ENCODE assay signal across 14 cellular contexts in genomic region chr22:37154925-37155712, GRCh38. TPM values are rescaled to one million over a fixed set of nuclear protein-coding genes. Genes with fewer than 3 reads are reported as not detected.
DNase-seq lines count a peak whose midpoint lies in the region; ATAC-seq, FAIRE-seq and TF ChIP-seq lines count a peak whose summit lies in the region.
"Had no signal": no experiment of that assay in that cellular context is flagged by ENCODE, and none has a peak within 500 bp of the region (broad histone marks: within the 10 kb centered on the region; RNA-seq: fewer than 3 reads in every experiment).

No MANE protein-coding gene starts in this region.

- peak overlapping the region; percentile 54 for H4K91ac ChIP-seq in H1 (replicated peaks; ENCODE audit: insufficient read length, low read length)

- H3K4me1 ChIP-seq in H1 (replicated peaks in 1 of 4; ENCODE audit: control insufficient read depth in 3 of 4, insufficient read depth in 4 of 4, low read length in 3 of 4) (no peaks in the 10 kb centered on the region; a peak in 2 of 7 replicates), suprapubic skin (no peaks in the 10 kb centered on the region)

- 74% methylated on average over 7 of the region's 7 CpGs; no CpG with 5 or more reads in 1 of the 2 experiments for WGBS in H1 (ENCODE audit: extremely low coverage in 1 of 2, insufficient coverage in 1 of 2, insufficient read length in 1 of 2, insufficient replicate concordance in 2 of 2, low coverage in 1 of 2, low lambda C conversion rate in 2 of 2, missing lambda C conversion rate in 1 of 2), 2 experiments
- WGBS in suprapubic skin, result 77% methylated on average over 7 of the region's 7 CpGs

- peaks cover 11% of the 10 kb centered on the region for H3K36me3 Mint-ChIP-seq in HFFc6 (ENCODE audit: low read depth)

- POLR2A ChIA-PET in H1 (lab: Charles Lee; ENCODE audit: partially characterized antibody), result no interaction called here

- H2BK15ac ChIP-seq in H1 (ENCODE audit: low read length), result no peak overlapping the region

- no peak for TF ChIP-seq POLR2A in H1 (IDR thresholded peaks at IDR 0.05; ENCODE audit: control extremely low read depth in 1 of 2, low read depth in 2 of 2, low read length in 2 of 2)
- TF ChIP-seq POLR2A in suprapubic skin (IDR thresholded peaks at IDR 0.05), result no peak

- H3K36me3 ChIP-seq in H1 (ENCODE audit: control insufficient read depth in 2 of 4, insufficient read depth in 4 of 4, low read length in 3 of 4), result no peaks in the 10 kb centered on the region
- no peaks in the 10 kb centered on the region for H3K36me3 ChIP-seq in suprapubic skin

- no peak overlapping the region for H2BK12ac ChIP-seq in H1 (ENCODE audit: low read depth, low read length)

- no peak overlapping the region for H2AK5ac ChIP-seq in H1 (ENCODE audit: low read depth, low read length)

- peaks cover 21% of the 10 kb centered on the region for H3K4me1 Mint-ChIP-seq in HFFc6 (ENCODE audit: low read depth)

- no peak overlapping the region for H2BK120ac ChIP-seq in H1 (replicated peaks; ENCODE audit: low read depth, low read length)

- CTCF ChIA-PET in H1 (lab: Charles Lee; ENCODE audit: partially characterized antibody), result interaction anchor here (0.5 to 0.9 kb wide), 2 partner anchors 68 to 291 kb away, joined by 3 to 4 read pairs; no protein-coding TSS in a partner anchor

- DNase-seq in stimulated activated CD4-positive, alpha-beta T cell treated with anti-CD3 and anti-CD28 coated beads, Interleukin-15, amount 100 ng/mL, for 24 hours, result peak; percentile 50
- DNase-seq in stimulated activated CD4-positive, alpha-beta T cell treated with anti-CD3 and anti-CD28 coated beads, Interleukin-2, amount 100 ng/mL, for 24 hours, result no peak
- DNase-seq in NCI-H226 (peak; percentile 7), H1 (ENCODE audit: low read depth in 1 of 2, low spot score in 2 of 2) (no peak), suprapubic skin (ENCODE audit: low spot score in 2 of 2) (no peak), HFFc6 (no peak)
- DNase-seq: IMR-90, NCI-H187, NCI-H748 treated with DMSO at 0.1 percent for 48 hours had no signal

- no peaks in the 10 kb centered on the region for H3K9me3 ChIP-seq in H1 (ENCODE audit: insufficient read depth in 2 of 2, low read depth in 1 of 2, low read length in 1 of 2)
- no peaks in the 10 kb centered on the region for H3K9me3 ChIP-seq in suprapubic skin

- TF ChIP-seq EP300 in H1 (IDR thresholded peaks at IDR 0.05; ENCODE audit: borderline replicate concordance in 1 of 2, low read depth in 2 of 2, low read length in 2 of 2) (no peak), suprapubic skin (IDR thresholded peaks at IDR 0.05) (no peak)

- H3K14ac ChIP-seq in H1 (ENCODE audit: insufficient read length), result no peak overlapping the region

- H3K27me3 Mint-ChIP-seq in HFFc6 (ENCODE audit: insufficient read depth), result peaks cover 22% of the 10 kb centered on the region

- H3K23me2 ChIP-seq in H1 (ENCODE audit: low read depth, low read length), result no peaks in the 10 kb centered on the region

- H3K18ac ChIP-seq in H1 (ENCODE audit: extremely low read depth, low read length), result no peak overlapping the region

- H3K4me2 ChIP-seq in H1 (ENCODE audit: insufficient read depth in 1 of 2, low read depth in 2 of 2, low read length in 2 of 2), result no peak overlapping the region
- H3K4me2 ChIP-seq: GM23338 had no signal

- TF ChIP-seq CTCF in H1 (IDR thresholded peaks at IDR 0.05; ENCODE audit: control extremely low read depth in 1 of 3, insufficient read depth in 1 of 3, low read depth in 1 of 3, low read length in 3 of 3) (no peak), suprapubic skin (IDR thresholded peaks at IDR 0.05) (no peak), HFFc6 (IDR thresholded peaks at IDR 0.05) (no peak)

- H3K23ac ChIP-seq in H1 (ENCODE audit: insufficient read length), result no peak overlapping the region

- no peak for ATAC-seq in GM18870 (IDR thresholded peaks at IDR 0.05; ENCODE audit: unreplicated experiment)
- ATAC-seq in HG02938 (IDR thresholded peaks at IDR 0.05; ENCODE audit: unreplicated experiment), result no peak
- ATAC-seq: GM23338 had no signal

- no peak for TF ChIP-seq RAD21 in H1 (IDR thresholded peaks at IDR 0.05 in 1 of 2, conservative IDR thresholded peaks at IDR 0.05 in 1 of 2; ENCODE audit: low read depth in 2 of 2, low read length in 2 of 2)

- no peak overlapping the region for H4K8ac ChIP-seq in H1 (ENCODE audit: extremely low read depth, insufficient read depth, low read length)

- H3K79me2 ChIP-seq in H1 (ENCODE audit: control insufficient read depth in 1 of 2, insufficient read depth in 2 of 2, low read length in 2 of 2), result no peaks in the 10 kb centered on the region

- H3K9me3 Mint-ChIP-seq in HFFc6, result peaks cover 21% of the 10 kb centered on the region

- H2AFZ ChIP-seq in H1 (ENCODE audit: low read length), result no peak overlapping the region
- H2AFZ ChIP-seq: GM23338 had no signal

- H4K5ac ChIP-seq in H1 (ENCODE audit: insufficient read length, low read depth, low read length), result no peak overlapping the region

- H3K27ac Mint-ChIP-seq in HFFc6, result no peak overlapping the region
- H3K27ac Mint-ChIP-seq: B cell, GM23338 had no signal

- H2BK5ac ChIP-seq in H1 (ENCODE audit: low read depth, low read length), result no peak overlapping the region

- no peaks in the 10 kb centered on the region for H3K27me3 ChIP-seq in H1 (replicated peaks in 1 of 4; ENCODE audit: control insufficient read depth in 3 of 4, extremely low read depth in 1 of 4, insufficient read depth in 3 of 4, low read length in 3 of 4)
- peaks cover 9% of the 10 kb centered on the region for H3K27me3 ChIP-seq in suprapubic skin

- H3K27ac ChIP-seq in H1 (ENCODE audit: low read depth, low read length), result no peak overlapping the region
- no peak overlapping the region for H3K27ac ChIP-seq in suprapubic skin

- no peak overlapping the region for H3K4me3 Mint-ChIP-seq in HFFc6
- H3K4me3 Mint-ChIP-seq: B cell, GM23338 had no signal

- no peak overlapping the region for H3K56ac ChIP-seq in H1 (replicated peaks; ENCODE audit: insufficient read length, low read depth, low read length)

- H3K4me3 ChIP-seq in H1 (ENCODE audit: extremely low read depth in 1 of 4, insufficient read depth in 2 of 4, low read depth in 3 of 4, low read length in 4 of 4) (no peak overlapping the region), suprapubic skin (no peak overlapping the region)
- H3K4me3 ChIP-seq: GM23338 had no signal

- no peak overlapping the region for H3K4ac ChIP-seq in H1 (replicated peaks; ENCODE audit: insufficient read length, low read depth, low read length)

- H2BK20ac ChIP-seq in H1 (ENCODE audit: low read length), result no peak overlapping the region

- H4K20me1 ChIP-seq in H1 (replicated peaks in 1 of 2; ENCODE audit: control insufficient read depth in 1 of 2, insufficient read depth in 2 of 2, low read length in 2 of 2), result no peaks in the 10 kb centered on the region

- no peaks in the 10 kb centered on the region for H3K79me1 ChIP-seq in H1 (ENCODE audit: low read depth, low read length)

- no peak overlapping the region for H3K9ac ChIP-seq in H1 (replicated peaks in 1 of 4; ENCODE audit: extremely low read depth in 1 of 4, low read depth in 3 of 4, low read length in 3 of 4)

- FAIRE-seq in H1 (lab: Jason Lieb, UNC), result no peak

RNA-seq across cellular contexts. Expression of gene IL2RB, which starts 5.4 kb away (rescaled TPM):
- total RNA-seq in H1 (2021; fragmentation: NEBNext Ultra II Directional; extraction: Animal tissue kit (Norgen Biotek cat#: 25700)), result 0.67 and 1.3 TPM in 2 replicates
- polyA plus RNA-seq in H1 (2011; rRNA removed), result 0.67 and 1.1 TPM in 2 replicates
- 0.48 TPM for polyA plus RNA-seq in H1 (2011; cell fraction: cytosol; rRNA removed)
- 0.96 TPM for polyA plus RNA-seq in H1 (2011; cell fraction: nucleus; rRNA removed)
- 0.55 to 0.76 TPM (median 0.72 TPM) in 4 replicates for polyA plus RNA-seq in H1 (2012, experiment 1 of 2)
- polyA plus RNA-seq in H1 (2012, experiment 2 of 2), result 0.80 TPM
- 1.6 TPM for polyA plus RNA-seq in H1 (2013, experiment 1 of 2)
- 1.6 TPM for polyA plus RNA-seq in H1 (2013, experiment 2 of 2)
- 0.85 and 1.0 TPM in 2 replicates for polyA minus RNA-seq in H1 (2011; rRNA and poly(A)+ RNA removed)
- 1.0 TPM for polyA minus RNA-seq in H1 (2011; cell fraction: cytosol; rRNA and poly(A)+ RNA removed)
- polyA minus RNA-seq in H1 (2011; cell fraction: nucleus; rRNA and poly(A)+ RNA removed), result 0.60 TPM
- total RNA-seq in suprapubic skin, result 10 to 100 TPM in 3 of 4 donors, 1 to 10 TPM in 1; 8.9 to 29.7 (median 12.4) TPM
- not detected for total RNA-seq in HFFc6 (2021; fragmentation: NEBNext Ultra II Directional; extraction: Animal tissue kit (Norgen Biotek cat#: 25700))
- total RNA-seq: IMR-90 had no signal

RNA-seq across cellular contexts. Expression of gene C1QTNF6, which starts 32.9 kb away (rescaled TPM):
- total RNA-seq in H1 (2021; fragmentation: NEBNext Ultra II Directional; extraction: Animal tissue kit (Norgen Biotek cat#: 25700)), result 3.1 and 4.6 TPM in 2 replicates
- 5.9 and 6.5 TPM in 2 replicates for polyA plus RNA-seq in H1 (2011; rRNA removed)
- 5.7 TPM for polyA plus RNA-seq in H1 (2011; cell fraction: cytosol; rRNA removed)
- 17.9 TPM for polyA plus RNA-seq in H1 (2011; cell fraction: nucleus; rRNA removed)
- polyA plus RNA-seq in H1 (2012, experiment 1 of 2), result 4.9 to 6.3 TPM (median 5.5 TPM) in 4 replicates
- 2.6 TPM for polyA plus RNA-seq in H1 (2012, experiment 2 of 2)
- polyA plus RNA-seq in H1 (2013, experiment 1 of 2), result 5.6 TPM
- polyA plus RNA-seq in H1 (2013, experiment 2 of 2), result 6.5 TPM
- 5.3 and 5.7 TPM in 2 replicates for polyA minus RNA-seq in H1 (2011; rRNA and poly(A)+ RNA removed)
- polyA minus RNA-seq in H1 (2011; cell fraction: cytosol; rRNA and poly(A)+ RNA removed), result 2.9 TPM
- polyA minus RNA-seq in H1 (2011; cell fraction: nucleus; rRNA and poly(A)+ RNA removed), result 11.6 TPM
- 1 to 10 TPM; 1.2 to 8.4 (median 2.7) TPM for total RNA-seq in suprapubic skin
- 1 to 10 TPM; 3.3 to 5.0 (median 4.0) TPM for total RNA-seq in HFFc6 (2021; fragmentation: NEBNext Ultra II Directional; extraction: Animal tissue kit (Norgen Biotek cat#: 25700))

RNA-seq across cellular contexts. Expression of gene TMPRSS6, which starts 45.6 kb away (rescaled TPM):
- not detected in 2 replicates for total RNA-seq in H1 (2021; fragmentation: NEBNext Ultra II Directional; extraction: Animal tissue kit (Norgen Biotek cat#: 25700))
- polyA plus RNA-seq in H1 (2011; rRNA removed), result 0.02 and 0.05 TPM in 2 replicates
- polyA plus RNA-seq in H1 (2011; cell fraction: cytosol; rRNA removed), result 0.06 TPM
- 0.19 TPM for polyA plus RNA-seq in H1 (2011; cell fraction: nucleus; rRNA removed)
- polyA plus RNA-seq in H1 (2012, experiment 1 of 2), result 0.13 to 0.27 TPM (median 0.19 TPM) in 4 replicates
- polyA plus RNA-seq in H1 (2012, experiment 2 of 2), result 0.09 TPM
- 0.02 TPM for polyA plus RNA-seq in H1 (2013, experiment 1 of 2)
- 0.02 TPM for polyA plus RNA-seq in H1 (2013, experiment 2 of 2)
- polyA minus RNA-seq in H1 (2011; rRNA and poly(A)+ RNA removed), result not detected in 2 replicates
- not detected for polyA minus RNA-seq in H1 (2011; cell fraction: cytosol; rRNA and poly(A)+ RNA removed)
- polyA minus RNA-seq in H1 (2011; cell fraction: nucleus; rRNA and poly(A)+ RNA removed), result not detected
- total RNA-seq in suprapubic skin, result 1 to 10 TPM in 2 of 4 donors, under 1 TPM in 2; 0.30 to 3.8 (median 1.0) TPM
- total RNA-seq in HFFc6 (2021; fragmentation: NEBNext Ultra II Directional; extraction: Animal tissue kit (Norgen Biotek cat#: 25700)), result not detected
- total RNA-seq: B cell, GM23338, IMR-90 had no signal
- polyA plus RNA-seq: IMR-90 had no signal

RNA-seq across cellular contexts. Expression of gene SSTR3, which starts 57.2 kb away (rescaled TPM):
- total RNA-seq in H1 (2021; fragmentation: NEBNext Ultra II Directional; extraction: Animal tissue kit (Norgen Biotek cat#: 25700)), result 0.22 and 0.54 TPM in 2 replicates
- polyA plus RNA-seq in H1 (2011; rRNA removed), result 0.61 and 0.77 TPM in 2 replicates
- polyA plus RNA-seq in H1 (2011; cell fraction: cytosol; rRNA removed), result 0.54 TPM
- polyA plus RNA-seq in H1 (2011; cell fraction: nucleus; rRNA removed), result 0.53 TPM
- 0.47 to 1.0 TPM (median 0.80 TPM) in 4 replicates for polyA plus RNA-seq in H1 (2012, experiment 1 of 2)
- polyA plus RNA-seq in H1 (2012, experiment 2 of 2), result 0.73 TPM
- 0.14 TPM for polyA plus RNA-seq in H1 (2013, experiment 1 of 2)
- polyA plus RNA-seq in H1 (2013, experiment 2 of 2), result 0.17 TPM
- 0.35 and 1.2 TPM in 2 replicates for polyA minus RNA-seq in H1 (2011; rRNA and poly(A)+ RNA removed)
- 0.73 TPM for polyA minus RNA-seq in H1 (2011; cell fraction: cytosol; rRNA and poly(A)+ RNA removed)
- polyA minus RNA-seq in H1 (2011; cell fraction: nucleus; rRNA and poly(A)+ RNA removed), result 0.50 TPM
- not detected for total RNA-seq in suprapubic skin
- total RNA-seq in HFFc6 (2021; fragmentation: NEBNext Ultra II Directional; extraction: Animal tissue kit (Norgen Biotek cat#: 25700)), result not detected
- total RNA-seq: lower leg skin had no signal
- polyA plus RNA-seq: GM23338 had no signal

Comparison
In these comparisons a context has a peak if more than half of its experiments do, and no peak if none do; other contexts are left out.
1. DNase-seq: peak in stimulated activated CD4-positive, alpha-beta T cell treated with anti-CD3 and anti-CD28 coated beads, Interleukin-15, amount 100 ng/mL, for 24 hours (single experiment) and NCI-H226 (single experiment); none in stimulated activated CD4-positive, alpha-beta T cell treated with anti-CD3 and anti-CD28 coated beads, Interleukin-2, amount 100 ng/mL, for 24 hours (0 of 2), H1 (0 of 2), suprapubic skin (0 of 2) and HFFc6 (single experiment).